In the genomic region with DNA sequence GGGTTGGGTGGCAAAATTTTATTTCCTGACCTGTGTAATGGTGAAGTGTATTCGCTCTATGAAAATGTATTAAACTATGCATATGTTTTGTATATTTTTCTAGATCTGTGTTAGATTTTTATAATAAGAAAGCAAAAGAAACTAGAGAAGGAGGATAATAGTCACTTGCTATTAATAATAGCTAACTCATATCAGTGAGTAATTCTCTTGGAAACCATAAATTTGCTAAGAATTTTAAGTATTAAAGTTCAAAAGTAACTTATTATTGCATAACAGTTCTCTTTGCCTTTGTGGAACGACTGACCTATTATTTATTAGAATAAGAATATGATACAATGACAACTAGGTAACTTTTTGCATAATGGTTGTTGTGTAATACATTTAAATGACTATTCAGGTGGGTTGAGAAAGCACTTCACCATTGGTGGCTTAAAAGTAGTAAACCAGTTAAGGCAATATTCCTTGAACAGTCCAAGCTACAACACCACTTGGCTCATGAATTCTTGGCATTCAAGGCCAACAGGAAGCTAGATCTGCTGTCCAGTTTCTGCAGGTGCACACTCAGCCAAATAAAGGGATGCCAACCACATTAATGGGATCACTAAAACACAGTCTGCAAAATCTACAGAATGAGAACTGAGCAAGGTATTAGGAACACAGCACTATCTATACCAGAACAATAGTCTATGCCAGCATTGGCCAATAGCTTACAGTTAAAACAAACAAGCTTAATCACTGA, we compare ENCODE assay signal across 18 cellular contexts.
DNase-seq lines count a peak whose midpoint lies in the region; ATAC-seq and TF ChIP-seq lines count a peak whose summit lies in the region.
"Had no signal": no experiment of that assay in that cellular context is flagged by ENCODE, and none has a peak within 500 bp of the region (broad histone marks: within the 10 kb centered on the region; RNA-seq: fewer than 3 reads in every experiment).

No MANE protein-coding gene starts in this region.

- no peaks in the 10 kb centered on the region for H3K4me1 ChIP-seq in adipocyte (ENCODE audit: control insufficient read depth, insufficient read depth, low read length)
- H3K4me1 ChIP-seq in thoracic aorta (ENCODE audit: control insufficient read depth in 1 of 2, low read depth in 2 of 2), result peaks cover 20 to 31% of the 10 kb centered on the region in 2 donors
- H3K4me1 ChIP-seq: A549 had no signal

- peak; percentile 7 for DNase-seq in adipocyte (ENCODE audit: low read depth)
- DNase-seq in caudate nucleus (lab: John Stamatoyannopoulos, UW), result peak in 1 of 61 donors; percentile 92
- DNase-seq in cerebellum (ENCODE audit: low spot score), result peak; percentile 58
- DNase-seq in thoracic aorta (ENCODE audit: low spot score), result no peak
- no peak for DNase-seq in NCI-H1048 (lab: John Stamatoyannopoulos, UW)
- DNase-seq in NCI-H1436 (lab: John Stamatoyannopoulos, UW), result no peak
- no peak for DNase-seq in activated CD4-positive, alpha-beta T cell treated with anti-CD3 and anti-CD28 coated beads, Interleukin-2, amount 50 U/mL, for 48 hours
- DNase-seq: 8988T; ACHN; Calu3; CD4-positive, alpha-beta memory T cell; COR-L47; DMS53; DMS79 treated with DMSO at 0.1 percent for 48 hours; H9 had no signal

- H3K4me3 ChIP-seq in adipocyte (ENCODE audit: low read length) (no peak overlapping the region), thoracic aorta (no peak overlapping the region)
- H3K4me3 ChIP-seq: A549, GM23338 had no signal

- H3K27me3 ChIP-seq in adipocyte (replicated peaks; ENCODE audit: control insufficient read depth, insufficient read depth, low read length) (no peaks in the 10 kb centered on the region), thoracic aorta (replicated peaks; ENCODE audit: insufficient read depth) (no peaks in the 10 kb centered on the region)

- H3K9ac ChIP-seq in adipocyte (ENCODE audit: low read length), result no peak overlapping the region

- peak; percentile 73 for ATAC-seq in thoracic aorta (ENCODE audit: insufficient number of reproducible peaks, low FRiP score, low read depth)
- ATAC-seq: A549, GM23338, HCT116 had no signal

- H3K36me3 ChIP-seq in adipocyte (ENCODE audit: control insufficient read depth, insufficient read depth, low read length, severe bottlenecking) (no peaks in the 10 kb centered on the region), thoracic aorta (no peaks in the 10 kb centered on the region)

- H3K27ac ChIP-seq in caudate nucleus (ENCODE audit: low read depth, low read length) (peak overlapping the region; percentile 49), thoracic aorta (peak overlapping the region; percentile 48 to 63)
- H3K27ac ChIP-seq: A549 had no signal

- H3K9me3 ChIP-seq in adipocyte (ENCODE audit: control insufficient read depth, low read length) (no peaks in the 10 kb centered on the region), thoracic aorta (no peaks in the 10 kb centered on the region)
- H3K9me3 ChIP-seq: A549 had no signal

- no peak for TF ChIP-seq CTCF in thoracic aorta (IDR thresholded peaks at IDR 0.05)

Comparison
In these comparisons a context has a peak if more than half of its experiments do, and no peak if none do; other contexts are left out.
1. DNase-seq: peak in adipocyte (single experiment) and cerebellum (single experiment); none in thoracic aorta (single experiment), NCI-H1048 (single experiment), NCI-H1436 (single experiment) and activated CD4-positive, alpha-beta T cell treated with anti-CD3 and anti-CD28 coated beads, Interleukin-2, amount 50 U/mL, for 48 hours (0 of 2).